In genomic region chr2:160221391-160222276, GRCh38 we compare ENCODE assay signal across 8 cellular contexts. TPM values are rescaled to one million over a fixed set of nuclear protein-coding genes. Genes with fewer than 3 reads are reported as not detected.
DNase-seq lines count a peak whose midpoint lies in the region; ATAC-seq and TF ChIP-seq lines count a peak whose summit lies in the region.

No MANE protein-coding gene starts in this region.

- DNase-seq in AG09309 (ENCODE audit: low read depth) (peak; percentile 40), NCI-H2029 treated with DMSO at 0.1 percent for 48 hours (lab: John Stamatoyannopoulos, UW) (peak; percentile 75), nephron progenitor cell (no peak), dorsolateral prefrontal cortex (no peak), NCI-H2227 (lab: John Stamatoyannopoulos, UW; ENCODE audit: unreplicated experiment) (no peak), GM19238 (ENCODE audit: insufficient read length, low spot score) (no peak)
- DNase-seq in activated CD8-positive, alpha-beta memory T cell treated with anti-CD3 and anti-CD28 coated beads, Interleukin-2, amount 10 ng/mL, durations not matched to agents 7 days and 5 days: no peak

- H3K9me3 Mint-ChIP-seq in nephron progenitor cell: no peaks in the 10 kb centered on the region
- no peaks in the 10 kb centered on the region for H3K9me3 Mint-ChIP-seq in activated CD8-positive, alpha-beta memory T cell treated with anti-CD3 and anti-CD28 coated beads, Interleukin-2, amount 10 ng/mL, durations not matched to agents 7 days and 5 days (ENCODE audit: low read depth)

- no peak for ATAC-seq in activated CD8-positive, alpha-beta memory T cell treated with anti-CD3 and anti-CD28 coated beads, Interleukin-2, amount 10 ng/mL, durations not matched to agents 7 days and 5 days

- WGBS in esophagus, 2 donors: 51 to 58% methylated on average over 12 of the region's 12 CpGs

- peaks cover 3% of the 10 kb centered on the region for H3K27me3 Mint-ChIP-seq in nephron progenitor cell (ENCODE audit: low read depth, poor library complexity)
- H3K27me3 Mint-ChIP-seq in activated CD8-positive, alpha-beta memory T cell treated with anti-CD3 and anti-CD28 coated beads, Interleukin-2, amount 10 ng/mL, durations not matched to agents 7 days and 5 days: peaks cover 13% of the 10 kb centered on the region

- no peaks in the 10 kb centered on the region for H3K9me3 ChIP-seq in esophagus (ENCODE audit: control insufficient read depth in 2 of 2, insufficient read depth in 1 of 2, low read depth in 1 of 2, low read length in 1 of 2)

- TF ChIP-seq CTCF in AG09309 (IDR thresholded peaks at IDR 0.05; ENCODE audit: control insufficient read depth, insufficient read depth, low read depth, low read length, missing control alignments) (no peak), nephron progenitor cell (IDR thresholded peaks at IDR 0.05) (no peak), dorsolateral prefrontal cortex (IDR thresholded peaks at IDR 0.05 in 54 of 56, conservative IDR thresholded peaks at IDR 0.05 in 2 of 56; ENCODE audit: low read depth in 1 of 56, partially characterized antibody in 56 of 56) (no peak)

- CTCF ChIA-PET in activated CD8-positive, alpha-beta memory T cell treated with anti-CD3 and anti-CD28 coated beads, Interleukin-2, amount 10 ng/mL, durations not matched to agents 7 days and 5 days (lab: Charles Lee): interaction anchor here (1.9 kb wide), 1 partner anchor 12 kb away, joined by 6 read pairs; no protein-coding TSS in a partner anchor

- no peaks in the 10 kb centered on the region for H3K36me3 Mint-ChIP-seq in nephron progenitor cell (ENCODE audit: low read depth)
- H3K36me3 Mint-ChIP-seq in activated CD8-positive, alpha-beta memory T cell treated with anti-CD3 and anti-CD28 coated beads, Interleukin-2, amount 10 ng/mL, durations not matched to agents 7 days and 5 days: peaks cover 2% of the 10 kb centered on the region

- H3K27me3 ChIP-seq in esophagus (ENCODE audit: control insufficient read depth in 1 of 2, insufficient read depth in 2 of 2, low read length in 2 of 2): no peaks in the 10 kb centered on the region
- H3K27me3 ChIP-seq in dorsolateral prefrontal cortex: peaks cover 0 to 2% (median 0%) of the 10 kb centered on the region in 45 donors

- no peak overlapping the region for H3K4me3 ChIP-seq in AG09309 (ENCODE audit: control insufficient read depth, low read depth, low read length)
- no peak overlapping the region for H3K4me3 ChIP-seq in esophagus (ENCODE audit: low read depth in 1 of 2, low read length in 2 of 2)
- no peak overlapping the region for H3K4me3 ChIP-seq in dorsolateral prefrontal cortex

- H3K27ac Mint-ChIP-seq in nephron progenitor cell: peak overlapping the region; percentile 37
- H3K27ac Mint-ChIP-seq in activated CD8-positive, alpha-beta memory T cell treated with anti-CD3 and anti-CD28 coated beads, Interleukin-2, amount 10 ng/mL, durations not matched to agents 7 days and 5 days: no peak overlapping the region

- intact Hi-C loops in dorsolateral prefrontal cortex (cut with DNase I): no loop called here

- H3K27ac ChIP-seq in esophagus (ENCODE audit: low read depth in 2 of 2, low read length in 1 of 2) (peak overlapping the region; percentile 84 to 90), dorsolateral prefrontal cortex (peak overlapping the region in 16 of 59 donors; percentile 1 to 67 (median 30))

- peaks cover 48% of the 10 kb centered on the region for H3K4me1 Mint-ChIP-seq in nephron progenitor cell
- H3K4me1 Mint-ChIP-seq in activated CD8-positive, alpha-beta memory T cell treated with anti-CD3 and anti-CD28 coated beads, Interleukin-2, amount 10 ng/mL, durations not matched to agents 7 days and 5 days: peaks cover 47% of the 10 kb centered on the region

- no peak overlapping the region for H3K4me3 Mint-ChIP-seq in nephron progenitor cell
- H3K4me3 Mint-ChIP-seq in activated CD8-positive, alpha-beta memory T cell treated with anti-CD3 and anti-CD28 coated beads, Interleukin-2, amount 10 ng/mL, durations not matched to agents 7 days and 5 days: no peak overlapping the region

- H3K36me3 ChIP-seq in esophagus (ENCODE audit: control insufficient read depth in 2 of 2, insufficient read depth in 2 of 2, low read length in 1 of 2): no peaks in the 10 kb centered on the region

- H3K4me1 ChIP-seq in esophagus (ENCODE audit: control insufficient read depth in 2 of 2, insufficient read depth in 2 of 2, low read length in 1 of 2): peaks cover 6 to 28% of the 10 kb centered on the region in 2 donors

RNA-seq across cellular contexts. Expression of gene ITGB6, which starts 21.6 kb away (rescaled TPM):
- 10 to 100 TPM in 1 of 2 donors, 1 to 10 TPM in 1; 9.1 to 10.6 TPM for polyA plus RNA-seq in esophagus
- not detected for total RNA-seq in activated CD8-positive, alpha-beta memory T cell treated with anti-CD3 and anti-CD28 coated beads, Interleukin-2, amount 10 ng/mL, durations not matched to agents 7 days and 5 days
- not detected for total RNA-seq in dorsolateral prefrontal cortex

Comparison
In these comparisons a context has a peak if more than half of its experiments do, and no peak if none do; other contexts are left out.
1. DNase-seq: peak in AG09309 (single experiment) and NCI-H2029 treated with DMSO at 0.1 percent for 48 hours (single experiment); none in nephron progenitor cell (single experiment), activated CD8-positive, alpha-beta memory T cell treated with anti-CD3 and anti-CD28 coated beads, Interleukin-2, amount 10 ng/mL, durations not matched to agents 7 days and 5 days (single experiment), dorsolateral prefrontal cortex (0 of 10), NCI-H2227 (single experiment) and GM19238 (single experiment).